20 cellular contexts compared by ENCODE assay signal in the genomic region with DNA sequence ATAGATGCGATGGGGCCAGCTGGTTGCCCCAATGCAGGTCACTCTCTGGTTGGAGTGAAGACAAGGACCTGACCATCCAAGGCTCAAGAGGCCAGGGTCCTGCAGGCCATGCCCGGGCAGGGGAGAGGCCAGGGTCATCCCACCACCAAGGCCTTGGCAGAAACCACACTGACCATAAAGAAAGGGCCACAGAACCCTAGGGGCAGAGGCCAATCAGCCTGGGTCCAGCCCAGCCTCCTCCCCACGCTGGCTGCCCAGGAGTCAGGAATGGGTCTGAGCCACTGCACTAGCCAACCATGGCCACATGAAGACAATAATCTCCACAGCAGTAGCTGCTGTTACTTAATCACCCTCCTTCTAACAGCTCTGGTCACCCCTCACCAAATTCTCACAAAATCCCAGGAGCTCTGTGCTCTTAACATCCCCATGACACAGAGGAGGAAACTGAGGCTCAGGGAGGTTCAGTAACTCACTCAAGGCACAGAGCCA. TPM values are rescaled to one million over a fixed set of nuclear protein-coding genes. Genes with fewer than 3 reads are reported as not detected.
DNase-seq lines count a peak whose midpoint lies in the region; ATAC-seq and TF ChIP-seq lines count a peak whose summit lies in the region.
"Had no signal": no experiment of that assay in that cellular context is flagged by ENCODE, and none has a peak within 500 bp of the region (broad histone marks: within the 10 kb centered on the region; RNA-seq: fewer than 3 reads in every experiment).

No MANE protein-coding gene starts in this region.

- no peak for ATAC-seq in HG03571 (IDR thresholded peaks at IDR 0.05; ENCODE audit: unreplicated experiment)
- ATAC-seq: gastroesophageal sphincter had no signal

- H3K4me3 ChIP-seq in HEK293 (ENCODE audit: low read depth, low read length), result no peak overlapping the region
- peak overlapping the region in 1 of 2 donors; percentile 86 for H3K4me3 ChIP-seq in ascending aorta
- H3K4me3 ChIP-seq: gastroesophageal sphincter, SJCRH30 had no signal

- CTCF ChIA-PET in HEK293 (lab: Yijun Ruan, JAX), result interaction anchor here (1.4 kb wide), 1 partner anchor 28 kb away, joined by 7 read pairs; no protein-coding TSS in a partner anchor

- H3K27ac ChIP-seq in HEK293 (ENCODE audit: extremely low read depth, low read depth, low read length), result no peak overlapping the region
- H3K27ac ChIP-seq in ascending aorta, result peak overlapping the region; percentile 90 to 95
- peak overlapping the region; percentile 38 for H3K27ac ChIP-seq in layer of hippocampus (ENCODE audit: low read depth, low read length)
- H3K27ac ChIP-seq in substantia nigra (ENCODE audit: low read depth, low read length, poor library complexity, severe bottlenecking), result peak overlapping the region; percentile 49
- H3K27ac ChIP-seq: SJCRH30 had no signal

- H3K27me3 ChIP-seq in ascending aorta (no peaks in the 10 kb centered on the region), layer of hippocampus (ENCODE audit: control insufficient read depth, insufficient read depth, low read length) (no peaks in the 10 kb centered on the region)
- H3K27me3 ChIP-seq: gastroesophageal sphincter, SJCRH30 had no signal

- H3K4me1 ChIP-seq in HEK293 (ENCODE audit: control insufficient read depth, insufficient read depth, low read length), result peaks cover 8% of the 10 kb centered on the region; the same call in 1 of the 2 replicates
- peaks cover 45 to 66% of the 10 kb centered on the region in 2 donors for H3K4me1 ChIP-seq in ascending aorta

- POLR2A ChIA-PET in HEK293 (lab: Yijun Ruan, JAX), result no interaction called here

- H3K36me3 ChIP-seq in HEK293 (ENCODE audit: control insufficient read depth in 2 of 2, insufficient read depth in 1 of 2, low read length in 2 of 2) (peaks cover 0 to 25% of the 10 kb centered on the region in 2 experiments; a peak in 1 of 3 replicates), ascending aorta (no peaks in the 10 kb centered on the region)
- H3K36me3 ChIP-seq: gastroesophageal sphincter, SJCRH30 had no signal

- TF ChIP-seq CTCF in HEK293 (tag by site-specific recombination; IDR thresholded peaks at IDR 0.05), result no peak
- no peak for TF ChIP-seq CTCF in ascending aorta (IDR thresholded peaks at IDR 0.05)

- intact Hi-C loops in ascending aorta (cut with DNase I), result no loop called here

- DNase-seq in ascending aorta (ENCODE audit: low spot score in 2 of 2) (no peak), substantia nigra (lab: John Stamatoyannopoulos, UW) (no peak), NCI-H146 treated with DMSO at 0.1 percent for 48 hours (lab: John Stamatoyannopoulos, UW; ENCODE audit: unreplicated experiment) (no peak), epidermal melanocyte (ENCODE audit: insufficient read length, low spot score) (no peak)
- no peak for DNase-seq in stimulated activated CD8-positive, alpha-beta memory T cell treated with anti-CD3 and anti-CD28 coated beads, Interleukin-4, amount 100 ng/mL, for 48 hours
- DNase-seq: activated CD4-positive, alpha-beta T cell treated with anti-CD3 and anti-CD28 coated beads for 4 hours; activated naive CD4-positive, alpha-beta T cell treated with anti-CD3 and anti-CD28 coated beads for 36 hours; DMS 273 treated with DMSO at 0.1 percent for 48 hours; immature natural killer cell; NCI-H1417; SJCRH30; T1000 had no signal

- H3K9me3 ChIP-seq in HEK293 (ENCODE audit: control insufficient read depth, insufficient read depth, low read depth, low read length) (no peaks in the 10 kb centered on the region), ascending aorta (no peaks in the 10 kb centered on the region)
- H3K9me3 ChIP-seq: gastroesophageal sphincter, SJCRH30 had no signal

TF ChIP-seq in HEK293, 187 proteins besides CTCF, POLR2A, EP300 and RAD21:
- TF ChIP-seq, protein P1, sequence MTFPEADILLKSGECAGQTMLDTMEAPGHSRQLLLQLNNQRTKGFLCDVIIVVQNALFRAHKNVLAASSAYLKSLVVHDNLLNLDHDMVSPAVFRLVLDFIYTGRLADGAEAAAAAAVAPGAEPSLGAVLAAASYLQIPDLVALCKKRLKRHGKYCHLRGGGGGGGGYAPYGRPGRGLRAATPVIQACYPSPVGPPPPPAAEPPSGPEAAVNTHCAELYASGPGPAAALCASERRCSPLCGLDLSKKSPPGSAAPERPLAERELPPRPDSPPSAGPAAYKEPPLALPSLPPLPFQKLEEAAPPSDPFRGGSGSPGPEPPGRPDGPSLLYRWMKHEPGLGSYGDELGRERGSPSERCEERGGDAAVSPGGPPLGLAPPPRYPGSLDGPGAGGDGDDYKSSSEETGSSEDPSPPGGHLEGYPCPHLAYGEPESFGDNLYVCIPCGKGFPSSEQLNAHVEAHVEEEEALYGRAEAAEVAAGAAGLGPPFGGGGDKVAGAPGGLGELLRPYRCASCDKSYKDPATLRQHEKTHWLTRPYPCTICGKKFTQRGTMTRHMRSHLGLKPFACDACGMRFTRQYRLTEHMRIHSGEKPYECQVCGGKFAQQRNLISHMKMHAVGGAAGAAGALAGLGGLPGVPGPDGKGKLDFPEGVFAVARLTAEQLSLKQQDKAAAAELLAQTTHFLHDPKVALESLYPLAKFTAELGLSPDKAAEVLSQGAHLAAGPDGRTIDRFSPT (tag by site-specific recombination; IDR thresholded peaks at IDR 0.05), result no peak
- TF ChIP-seq, protein P2, sequence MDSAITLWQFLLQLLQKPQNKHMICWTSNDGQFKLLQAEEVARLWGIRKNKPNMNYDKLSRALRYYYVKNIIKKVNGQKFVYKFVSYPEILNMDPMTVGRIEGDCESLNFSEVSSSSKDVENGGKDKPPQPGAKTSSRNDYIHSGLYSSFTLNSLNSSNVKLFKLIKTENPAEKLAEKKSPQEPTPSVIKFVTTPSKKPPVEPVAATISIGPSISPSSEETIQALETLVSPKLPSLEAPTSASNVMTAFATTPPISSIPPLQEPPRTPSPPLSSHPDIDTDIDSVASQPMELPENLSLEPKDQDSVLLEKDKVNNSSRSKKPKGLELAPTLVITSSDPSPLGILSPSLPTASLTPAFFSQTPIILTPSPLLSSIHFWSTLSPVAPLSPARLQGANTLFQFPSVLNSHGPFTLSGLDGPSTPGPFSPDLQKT (IDR thresholded peaks at IDR 0.05; ENCODE audit: borderline replicate concordance, low read depth, low read length), result no peak
- TF ChIP-seq ZNF302 (tag by site-specific recombination; IDR thresholded peaks at IDR 0.05; ENCODE audit: low read depth), result no peak
- TF ChIP-seq GFI1B (tag by site-specific recombination; IDR thresholded peaks at IDR 0.05), result no peak
- TF ChIP-seq GLIS2 (tag by site-specific recombination; IDR thresholded peaks at IDR 0.05), result 0 out of 2 replicates have a peak, but pooled peaks have one; percentile 0
- no peak for TF ChIP-seq ZNF274 (IDR thresholded peaks at IDR 0.05; ENCODE audit: low read length)
- TF ChIP-seq ZNF274 (tag by site-specific recombination; IDR thresholded peaks at IDR 0.05; ENCODE audit: borderline replicate concordance), result no peak

RNA-seq across cellular contexts. Expression of a gene that starts 10.2 kb away (rescaled TPM):
- 243 TPM for total RNA-seq in ascending aorta
- total RNA-seq: B cell had no signal

RNA-seq across cellular contexts. Expression of a gene that starts 42.8 kb away (rescaled TPM):
- total RNA-seq in ascending aorta, result not detected
- total RNA-seq: activated naive CD4-positive, alpha-beta T cell treated with anti-CD3 and anti-CD28 coated beads for 36 hours; B cell; bronchial epithelial cell; gastroesophageal sphincter; LHCN-M2; SJCRH30 had no signal

RNA-seq across cellular contexts. Expression of a gene that starts 54.7 kb away (rescaled TPM):
- not detected for total RNA-seq in ascending aorta
- total RNA-seq: activated naive CD4-positive, alpha-beta T cell treated with anti-CD3 and anti-CD28 coated beads for 36 hours; B cell; bronchial epithelial cell; gastroesophageal sphincter; LHCN-M2; omental fat pad; SJCRH30 had no signal
